ENCODE assay signal across 1 cellular context in the genomic region with DNA sequence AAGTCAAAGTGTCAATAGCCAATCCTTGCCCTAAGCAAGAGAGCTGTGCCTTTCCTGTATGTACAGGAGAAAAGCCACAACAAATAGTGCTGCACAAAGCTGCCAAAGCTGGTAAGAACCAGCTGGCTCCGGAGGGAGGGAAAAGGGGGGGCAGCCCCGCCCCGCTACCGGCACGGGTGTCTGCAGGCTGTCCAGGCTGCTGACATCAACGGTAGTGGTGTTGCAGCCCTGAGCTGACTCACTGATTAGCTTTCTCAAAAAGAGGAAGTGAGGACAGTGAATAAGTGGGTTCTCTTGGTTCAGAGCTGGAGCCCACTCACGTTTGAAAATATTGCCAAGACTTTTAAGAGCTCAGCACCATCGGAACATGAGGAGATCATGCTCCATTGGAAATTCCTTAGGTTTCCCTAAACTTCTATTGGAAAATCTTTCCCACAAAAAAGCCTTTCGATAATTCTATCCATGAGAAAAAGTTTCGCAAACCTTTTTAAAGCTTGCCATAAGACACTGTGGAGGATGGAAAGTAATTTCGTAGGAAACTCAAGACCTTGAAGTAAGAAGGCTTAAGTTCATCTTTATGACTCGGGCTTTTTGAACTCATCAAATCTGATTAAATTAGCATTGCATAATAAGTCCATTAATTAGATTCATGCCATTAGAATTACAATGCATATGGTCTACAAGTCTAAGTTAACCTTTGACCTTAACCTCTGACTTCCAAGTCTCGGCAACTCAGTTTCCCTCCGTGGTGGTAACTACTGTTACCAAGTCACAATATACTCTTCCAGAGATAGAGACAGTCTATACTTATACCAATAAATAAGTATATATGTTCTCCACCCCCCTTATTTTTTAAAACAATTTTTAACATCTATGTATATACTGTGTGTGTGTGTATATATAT.
TF ChIP-seq lines count a peak whose summit lies in the region.

No MANE protein-coding gene starts in this region.

TF ChIP-seq in K562, 482 proteins besides CTCF, POLR2A, EP300 and RAD21 (continued from another document and continues in another):
- TF ChIP-seq, protein P1, sequence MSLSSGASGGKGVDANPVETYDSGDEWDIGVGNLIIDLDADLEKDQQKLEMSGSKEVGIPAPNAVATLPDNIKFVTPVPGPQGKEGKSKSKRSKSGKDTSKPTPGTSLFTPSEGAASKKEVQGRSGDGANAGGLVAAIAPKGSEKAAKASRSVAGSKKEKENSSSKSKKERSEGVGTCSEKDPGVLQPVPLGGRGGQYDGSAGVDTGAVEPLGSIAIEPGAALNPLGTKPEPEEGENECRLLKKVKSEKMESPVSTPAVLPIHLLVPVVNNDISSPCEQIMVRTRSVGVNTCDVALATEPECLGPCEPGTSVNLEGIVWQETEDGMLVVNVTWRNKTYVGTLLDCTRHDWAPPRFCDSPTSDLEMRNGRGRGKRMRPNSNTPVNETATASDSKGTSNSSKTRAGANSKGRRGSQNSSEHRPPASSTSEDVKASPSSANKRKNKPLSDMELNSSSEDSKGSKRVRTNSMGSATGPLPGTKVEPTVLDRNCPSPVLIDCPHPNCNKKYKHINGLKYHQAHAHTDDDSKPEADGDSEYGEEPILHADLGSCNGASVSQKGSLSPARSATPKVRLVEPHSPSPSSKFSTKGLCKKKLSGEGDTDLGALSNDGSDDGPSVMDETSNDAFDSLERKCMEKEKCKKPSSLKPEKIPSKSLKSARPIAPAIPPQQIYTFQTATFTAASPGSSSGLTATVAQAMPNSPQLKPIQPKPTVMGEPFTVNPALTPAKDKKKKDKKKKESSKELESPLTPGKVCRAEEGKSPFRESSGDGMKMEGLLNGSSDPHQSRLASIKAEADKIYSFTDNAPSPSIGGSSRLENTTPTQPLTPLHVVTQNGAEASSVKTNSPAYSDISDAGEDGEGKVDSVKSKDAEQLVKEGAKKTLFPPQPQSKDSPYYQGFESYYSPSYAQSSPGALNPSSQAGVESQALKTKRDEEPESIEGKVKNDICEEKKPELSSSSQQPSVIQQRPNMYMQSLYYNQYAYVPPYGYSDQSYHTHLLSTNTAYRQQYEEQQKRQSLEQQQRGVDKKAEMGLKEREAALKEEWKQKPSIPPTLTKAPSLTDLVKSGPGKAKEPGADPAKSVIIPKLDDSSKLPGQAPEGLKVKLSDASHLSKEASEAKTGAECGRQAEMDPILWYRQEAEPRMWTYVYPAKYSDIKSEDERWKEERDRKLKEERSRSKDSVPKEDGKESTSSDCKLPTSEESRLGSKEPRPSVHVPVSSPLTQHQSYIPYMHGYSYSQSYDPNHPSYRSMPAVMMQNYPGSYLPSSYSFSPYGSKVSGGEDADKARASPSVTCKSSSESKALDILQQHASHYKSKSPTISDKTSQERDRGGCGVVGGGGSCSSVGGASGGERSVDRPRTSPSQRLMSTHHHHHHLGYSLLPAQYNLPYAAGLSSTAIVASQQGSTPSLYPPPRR (CRISPR knock-in tag; IDR thresholded peaks at IDR 0.05; ENCODE audit: borderline replicate concordance) = no peak
- TF ChIP-seq MAFG (tag; conservative IDR thresholded peaks at IDR 0.05) (peak; percentile 64), OTX1 (CRISPR knock-in tag; IDR thresholded peaks at IDR 0.05) (no peak), TAF7 (tag; IDR thresholded peaks at IDR 0.05) (no peak), GATA2 (CRISPR knock-in tag; IDR thresholded peaks at IDR 0.05) (peak; percentile 15; the same call in 1 of the 2 replicates), HNRNPLL (IDR thresholded peaks at IDR 0.05; ENCODE audit: low read depth, low read length, poor library complexity, severe bottlenecking) (no peak), U2AF1 (optimal IDR thresholded peaks at IDR 0.05; ENCODE audit: low read depth, low read length) (no peak), ZNF717 (CRISPR knock-in tag; IDR thresholded peaks at IDR 0.05) (no peak), MEF2D (tag; conservative IDR thresholded peaks at IDR 0.05; ENCODE audit: low read depth) (no peak; the same call in 1 of the 2 replicates), NCOA2 (IDR thresholded peaks at IDR 0.05; ENCODE audit: partially characterized antibody in 2 of 2) (no peak), ZBTB8A (IDR thresholded peaks at IDR 0.05; ENCODE audit: partially characterized antibody) (no peak), GTF2E2 (tag; IDR thresholded peaks at IDR 0.05) (peak; percentile 87), NKRF (IDR thresholded peaks at IDR 0.05; ENCODE audit: borderline replicate concordance) (no peak), DNMT1 (IDR thresholded peaks at IDR 0.05) (no peak), ZNF133 (CRISPR knock-in tag; IDR thresholded peaks at IDR 0.05) (no peak), ZNF175 (CRISPR knock-in tag; IDR thresholded peaks at IDR 0.05; ENCODE audit: low read depth) (peak; percentile 90), ZBTB33 (CRISPR knock-in tag; IDR thresholded peaks at IDR 0.05) (peak; percentile 78), ZNF830 (CRISPR knock-in tag; IDR thresholded peaks at IDR 0.05) (no peak), MIER1 (IDR thresholded peaks at IDR 0.05; ENCODE audit: low read depth) (no peak), ZNF561 (CRISPR knock-in tag; conservative IDR thresholded peaks at IDR 0.05) (no peak), ZNF174 (CRISPR knock-in tag; IDR thresholded peaks at IDR 0.05) (no peak), ZNF445 (CRISPR knock-in tag; IDR thresholded peaks at IDR 0.05; ENCODE audit: low read depth) (no peak), POLR2G (IDR thresholded peaks at IDR 0.05; ENCODE audit: low read depth, low read length) (peak; percentile 51; the same call in 1 of the 2 replicates), BMI1 (IDR thresholded peaks at IDR 0.05; ENCODE audit: low read length) (no peak), KAT2B (IDR thresholded peaks at IDR 0.05; ENCODE audit: low read depth, low read length) (peak; percentile 99), SFPQ (IDR thresholded peaks at IDR 0.05; ENCODE audit: low read depth, low read length) (no peak), TRIM28 (IDR thresholded peaks at IDR 0.05) (peak; percentile 82), TAF9B (IDR thresholded peaks at IDR 0.05; ENCODE audit: partially characterized antibody) (peak; percentile 90), ZNF778 (CRISPR knock-in tag; IDR thresholded peaks at IDR 0.05) (no peak), TFE3 (CRISPR knock-in tag; IDR thresholded peaks at IDR 0.05) (no peak), SAFB (IDR thresholded peaks at IDR 0.05; ENCODE audit: borderline replicate concordance, low read depth, low read length) (no peak), JUND (IDR thresholded peaks at IDR 0.05; ENCODE audit: borderline replicate concordance, low read depth, low read length) (peak; percentile 99), JUND (tag; IDR thresholded peaks at IDR 0.05; ENCODE audit: borderline replicate concordance, low read depth, low read length) (peak; percentile 98; the same call in 2 of the 3 replicates), HDAC1 (IDR thresholded peaks at IDR 0.05) (peak in 1 of 2 experiments; percentile 72; a peak in 2 of 4 replicates), FOXJ2 (tag; IDR thresholded peaks at IDR 0.05) (peak; percentile 82), MED1 (CRISPR knock-in tag; IDR thresholded peaks at IDR 0.05; ENCODE audit: borderline replicate concordance) (no peak), ZNF24 (IDR thresholded peaks at IDR 0.05) (peak; percentile 80), CHD2 (IDR thresholded peaks at IDR 0.05; ENCODE audit: low read depth, low read length) (no peak), ZFP30 (CRISPR knock-in tag; IDR thresholded peaks at IDR 0.05; ENCODE audit: borderline replicate concordance) (no peak)
- TF ChIP-seq, protein P2, sequence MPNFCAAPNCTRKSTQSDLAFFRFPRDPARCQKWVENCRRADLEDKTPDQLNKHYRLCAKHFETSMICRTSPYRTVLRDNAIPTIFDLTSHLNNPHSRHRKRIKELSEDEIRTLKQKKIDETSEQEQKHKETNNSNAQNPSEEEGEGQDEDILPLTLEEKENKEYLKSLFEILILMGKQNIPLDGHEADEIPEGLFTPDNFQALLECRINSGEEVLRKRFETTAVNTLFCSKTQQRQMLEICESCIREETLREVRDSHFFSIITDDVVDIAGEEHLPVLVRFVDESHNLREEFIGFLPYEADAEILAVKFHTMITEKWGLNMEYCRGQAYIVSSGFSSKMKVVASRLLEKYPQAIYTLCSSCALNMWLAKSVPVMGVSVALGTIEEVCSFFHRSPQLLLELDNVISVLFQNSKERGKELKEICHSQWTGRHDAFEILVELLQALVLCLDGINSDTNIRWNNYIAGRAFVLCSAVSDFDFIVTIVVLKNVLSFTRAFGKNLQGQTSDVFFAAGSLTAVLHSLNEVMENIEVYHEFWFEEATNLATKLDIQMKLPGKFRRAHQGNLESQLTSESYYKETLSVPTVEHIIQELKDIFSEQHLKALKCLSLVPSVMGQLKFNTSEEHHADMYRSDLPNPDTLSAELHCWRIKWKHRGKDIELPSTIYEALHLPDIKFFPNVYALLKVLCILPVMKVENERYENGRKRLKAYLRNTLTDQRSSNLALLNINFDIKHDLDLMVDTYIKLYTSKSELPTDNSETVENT (CRISPR knock-in tag; IDR thresholded peaks at IDR 0.05) = no peak
- TF ChIP-seq, protein P3, sequence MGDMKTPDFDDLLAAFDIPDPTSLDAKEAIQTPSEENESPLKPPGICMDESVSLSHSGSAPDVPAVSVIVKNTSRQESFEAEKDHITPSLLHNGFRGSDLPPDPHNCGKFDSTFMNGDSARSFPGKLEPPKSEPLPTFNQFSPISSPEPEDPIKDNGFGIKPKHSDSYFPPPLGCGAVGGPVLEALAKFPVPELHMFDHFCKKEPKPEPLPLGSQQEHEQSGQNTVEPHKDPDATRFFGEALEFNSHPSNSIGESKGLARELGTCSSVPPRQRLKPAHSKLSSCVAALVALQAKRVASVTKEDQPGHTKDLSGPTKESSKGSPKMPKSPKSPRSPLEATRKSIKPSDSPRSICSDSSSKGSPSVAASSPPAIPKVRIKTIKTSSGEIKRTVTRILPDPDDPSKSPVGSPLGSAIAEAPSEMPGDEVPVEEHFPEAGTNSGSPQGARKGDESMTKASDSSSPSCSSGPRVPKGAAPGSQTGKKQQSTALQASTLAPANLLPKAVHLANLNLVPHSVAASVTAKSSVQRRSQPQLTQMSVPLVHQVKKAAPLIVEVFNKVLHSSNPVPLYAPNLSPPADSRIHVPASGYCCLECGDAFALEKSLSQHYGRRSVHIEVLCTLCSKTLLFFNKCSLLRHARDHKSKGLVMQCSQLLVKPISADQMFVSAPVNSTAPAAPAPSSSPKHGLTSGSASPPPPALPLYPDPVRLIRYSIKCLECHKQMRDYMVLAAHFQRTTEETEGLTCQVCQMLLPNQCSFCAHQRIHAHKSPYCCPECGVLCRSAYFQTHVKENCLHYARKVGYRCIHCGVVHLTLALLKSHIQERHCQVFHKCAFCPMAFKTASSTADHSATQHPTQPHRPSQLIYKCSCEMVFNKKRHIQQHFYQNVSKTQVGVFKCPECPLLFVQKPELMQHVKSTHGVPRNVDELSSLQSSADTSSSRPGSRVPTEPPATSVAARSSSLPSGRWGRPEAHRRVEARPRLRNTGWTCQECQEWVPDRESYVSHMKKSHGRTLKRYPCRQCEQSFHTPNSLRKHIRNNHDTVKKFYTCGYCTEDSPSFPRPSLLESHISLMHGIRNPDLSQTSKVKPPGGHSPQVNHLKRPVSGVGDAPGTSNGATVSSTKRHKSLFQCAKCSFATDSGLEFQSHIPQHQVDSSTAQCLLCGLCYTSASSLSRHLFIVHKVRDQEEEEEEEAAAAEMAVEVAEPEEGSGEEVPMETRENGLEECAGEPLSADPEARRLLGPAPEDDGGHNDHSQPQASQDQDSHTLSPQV (IDR thresholded peaks at IDR 0.05) = peak; percentile 83
